10 cellular contexts compared by ENCODE assay signal in the genomic region with DNA sequence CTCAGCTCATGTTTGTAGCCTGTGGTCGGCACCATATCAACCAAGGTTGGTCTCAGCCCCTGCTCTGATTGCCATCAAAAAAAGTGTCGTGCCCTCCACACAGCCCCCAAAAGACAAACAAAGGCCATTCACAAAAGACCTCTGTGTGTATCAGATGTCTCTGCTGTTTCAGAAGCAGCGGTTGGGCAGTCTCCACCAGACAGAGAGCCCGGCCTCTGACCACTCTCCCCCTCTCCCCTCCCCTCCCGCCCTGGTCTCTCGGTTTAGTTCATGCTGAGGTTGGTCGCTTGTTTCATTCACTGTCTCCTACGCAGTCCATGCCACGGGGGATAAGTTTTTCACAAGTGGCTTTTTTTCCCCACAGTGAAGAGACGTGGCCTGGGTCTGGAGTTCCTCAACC. TPM values are rescaled to one million over a fixed set of nuclear protein-coding genes. Genes with fewer than 3 reads are reported as not detected.
DNase-seq lines count a peak whose midpoint lies in the region; ATAC-seq and TF ChIP-seq lines count a peak whose summit lies in the region.
"Had no signal": no experiment of that assay in that cellular context is flagged by ENCODE, and none has a peak within 500 bp of the region (broad histone marks: within the 10 kb centered on the region; RNA-seq: fewer than 3 reads in every experiment).

No MANE protein-coding gene starts in this region.

- ATAC-seq in GM18511 (IDR thresholded peaks at IDR 0.05; ENCODE audit: unreplicated experiment) (peak; percentile 54), T-cell (replicated peaks in 1 of 4) (no peak), GM21381 (IDR thresholded peaks at IDR 0.05; ENCODE audit: unreplicated experiment) (no peak)

- peaks cover 36 to 76% of the 10 kb centered on the region in 2 donors for H3K27me3 Mint-ChIP-seq in T-cell

- H3K36me3 Mint-ChIP-seq in T-cell: no peaks in the 10 kb centered on the region

- no TSS peak for BruUV-seq in PC-9 (replicated peaks; lab: Mats Ljungman, UMichigan)

- no peak for TF ChIP-seq CTCF in PC-9 (conservative IDR thresholded peaks at IDR 0.05)

- H3K79me2 ChIP-seq in PC-9 (ENCODE audit: low read depth): no peaks in the 10 kb centered on the region

- H3K9me3 ChIP-seq in iPS-15b (ENCODE audit: control insufficient read depth, insufficient read depth, low read length): no peaks in the 10 kb centered on the region
- no peaks in the 10 kb centered on the region for H3K9me3 ChIP-seq in PC-9 (ENCODE audit: insufficient read depth, low read depth)

- intact Hi-C loops in PC-9 (cut with micrococcal nuclease; ENCODE audit: unreplicated experiment): no loop called here

- H3K9me3 Mint-ChIP-seq in T-cell: no peaks in the 10 kb centered on the region

- H3K4me3 ChIP-seq in iPS-15b (ENCODE audit: low read depth, low read length) (peak overlapping the region; percentile 58), rectal smooth muscle tissue (ENCODE audit: low read length) (peak overlapping the region; percentile 55), PC-9 (no peak overlapping the region)
- H3K4me3 ChIP-seq: SK-N-MC had no signal

- no peak overlapping the region for H3K27ac Mint-ChIP-seq in T-cell

- CTCF ChIA-PET in T-cell (lab: Charles Lee) (interaction anchor here in 1 of 2 donors (0.9 kb wide), 1 partner anchor 23 kb away, joined by 3 read pairs; no protein-coding TSS in a partner anchor), PC-9 (lab: Charles Lee) (no interaction called here)

- no peak for DNase-seq in T-cell
- no peak for DNase-seq in NCI-H2081 (lab: John Stamatoyannopoulos, UW)
- no peak for DNase-seq in PC-9
- DNase-seq in cerebellum (ENCODE audit: low spot score): no peak
- DNase-seq: NCI-H2227 treated with DMSO at 0.1 percent for 48 hours had no signal

- H3K9ac ChIP-seq in iPS-15b (ENCODE audit: low read depth, low read length) (no peak overlapping the region), rectal smooth muscle tissue (ENCODE audit: low read length) (no peak overlapping the region)

- H3F3A ChIP-seq in PC-9 (ENCODE audit: insufficient read depth, low read depth): no peaks in the 10 kb centered on the region

- peak overlapping the region; percentile 62 to 82 (median 67) for H3K4me3 Mint-ChIP-seq in T-cell

- H3K27me3 ChIP-seq in iPS-15b (ENCODE audit: control insufficient read depth, insufficient read depth, low read length) (peaks cover 35% of the 10 kb centered on the region), rectal smooth muscle tissue (ENCODE audit: control insufficient read depth, insufficient read depth, low read length) (peaks cover 14% of the 10 kb centered on the region), PC-9 (ENCODE audit: insufficient read depth, low read depth) (peaks cover 3% of the 10 kb centered on the region; the same call in 1 of the 2 replicates)

- H3K36me3 ChIP-seq in iPS-15b (ENCODE audit: control insufficient read depth, insufficient read depth, low read length) (no peaks in the 10 kb centered on the region), rectal smooth muscle tissue (ENCODE audit: control insufficient read depth, insufficient read depth, low read length) (no peaks in the 10 kb centered on the region), PC-9 (ENCODE audit: low read depth) (no peaks in the 10 kb centered on the region)

- no peak overlapping the region for H3K27ac ChIP-seq in rectal smooth muscle tissue (ENCODE audit: low read depth, low read length)
- no peak overlapping the region for H3K27ac ChIP-seq in PC-9
- H3K27ac ChIP-seq: SK-N-MC had no signal

- POLR2A ChIA-PET in T-cell (lab: Charles Lee) (no interaction called here), PC-9 (lab: Charles Lee; ENCODE audit: unreplicated experiment) (no interaction called here)

- no peak overlapping the region for H2AFZ ChIP-seq in PC-9

- no peak overlapping the region for H3K4me2 ChIP-seq in PC-9

- H3K9me2 ChIP-seq in PC-9 (ENCODE audit: insufficient read depth): no peaks in the 10 kb centered on the region

- H4K20me1 ChIP-seq in PC-9 (ENCODE audit: insufficient read depth): no peaks in the 10 kb centered on the region

- peaks cover 15 to 17% (median 17%) of the 10 kb centered on the region in 3 donors for H3K4me1 Mint-ChIP-seq in T-cell

- no peaks in the 10 kb centered on the region for H3K4me1 ChIP-seq in iPS-15b (ENCODE audit: control insufficient read depth, insufficient read depth, low read length)
- H3K4me1 ChIP-seq in rectal smooth muscle tissue (ENCODE audit: control insufficient read depth, insufficient read depth, low read length): peaks cover 12% of the 10 kb centered on the region
- peaks cover 10% of the 10 kb centered on the region; the same call in 1 of the 2 replicates for H3K4me1 ChIP-seq in PC-9 (replicated peaks; ENCODE audit: insufficient read depth)

RNA-seq across cellular contexts. Expression of gene ACTA1, which starts 27.1 kb away (rescaled TPM):
- total RNA-seq in T-cell (under 1 TPM in 1 of 5 donors, not detected in 4; 0.32 TPM), PC-9 (2021) (not detected in 2 replicates), cerebellum (2.1 TPM)
